8 cellular contexts compared by ENCODE assay signal in genomic region chr2:10434885-10435419, GRCh38. TPM values are rescaled to one million over a fixed set of nuclear protein-coding genes. Genes with fewer than 3 reads are reported as not detected.
DNase-seq lines count a peak whose midpoint lies in the region; ATAC-seq and TF ChIP-seq lines count a peak whose summit lies in the region.

No MANE protein-coding gene starts in this region.

- H3K9me2 ChIP-seq in OCI-LY1 (ENCODE audit: low read depth, low read length), result no peaks in the 10 kb centered on the region

- H3K4me3 Mint-ChIP-seq in natural killer cell treated with Interleukin-12 subunit alpha and Interleukin-12 subunit beta and Interleukin-15 and Interleukin-18, amount 100 ng/mL, for 72 hours, result no peak overlapping the region

- no peak overlapping the region for H3K9ac ChIP-seq in BLaER1
- no peak overlapping the region for H3K9ac ChIP-seq in OCI-LY1 (ENCODE audit: low read length)

- no peaks in the 10 kb centered on the region for H3K36me3 Mint-ChIP-seq in natural killer cell treated with Interleukin-12 subunit alpha and Interleukin-12 subunit beta and Interleukin-15 and Interleukin-18, amount 100 ng/mL, for 72 hours

- peaks cover 22% of the 10 kb centered on the region for H3K4me1 ChIP-seq in BLaER1
- peaks cover 13% of the 10 kb centered on the region for H3K4me1 ChIP-seq in OCI-LY1 (ENCODE audit: insufficient read depth, low read length, severe bottlenecking)

- TF ChIP-seq CTCF in OCI-LY1 (IDR thresholded peaks at IDR 0.05; ENCODE audit: low read length), result peak; percentile 94
- TF ChIP-seq CTCF in epithelial cell of proximal tubule (conservative IDR thresholded peaks at IDR 0.05; ENCODE audit: low read depth, low read length), result peak; percentile 95

- no peaks in the 10 kb centered on the region for H3K79me2 ChIP-seq in OCI-LY1 (ENCODE audit: insufficient read depth, low read length)

- peaks cover 9 to 11% of the 10 kb centered on the region in 2 donors for H3K27me3 Mint-ChIP-seq in natural killer cell treated with Interleukin-12 subunit alpha and Interleukin-12 subunit beta and Interleukin-15 and Interleukin-18, amount 100 ng/mL, for 72 hours

- peaks cover 6 to 10% of the 10 kb centered on the region in 2 donors for H3K4me1 Mint-ChIP-seq in natural killer cell treated with Interleukin-12 subunit alpha and Interleukin-12 subunit beta and Interleukin-15 and Interleukin-18, amount 100 ng/mL, for 72 hours (ENCODE audit: low read depth in 2 of 2)

- H4K20me1 ChIP-seq in BLaER1 (peaks cover 26% of the 10 kb centered on the region), OCI-LY1 (ENCODE audit: insufficient read depth, low read length) (no peaks in the 10 kb centered on the region)

- peaks cover 16% of the 10 kb centered on the region; the same call in 1 of the 2 replicates for H3F3A ChIP-seq in OCI-LY1 (ENCODE audit: insufficient read depth, low read length)

- H3K27me3 ChIP-seq in BLaER1, result peaks cover 35% of the 10 kb centered on the region
- H3K27me3 ChIP-seq in OCI-LY1 (ENCODE audit: insufficient read depth, low read length), result no peaks in the 10 kb centered on the region

- H3K36me3 ChIP-seq in BLaER1, result peaks cover 19% of the 10 kb centered on the region
- peaks cover 19% of the 10 kb centered on the region for H3K36me3 ChIP-seq in OCI-LY1 (ENCODE audit: insufficient read depth, low read length)

- H3K27ac ChIP-seq in BLaER1 (no peak overlapping the region), OCI-LY1 (ENCODE audit: low read depth, low read length, poor library complexity, severe bottlenecking) (no peak overlapping the region)

- no peaks in the 10 kb centered on the region for H3K9me3 Mint-ChIP-seq in natural killer cell treated with Interleukin-12 subunit alpha and Interleukin-12 subunit beta and Interleukin-15 and Interleukin-18, amount 100 ng/mL, for 72 hours

- H3K4me3 ChIP-seq in BLaER1 (no peak overlapping the region), OCI-LY1 (ENCODE audit: low read depth, low read length, poor library complexity, severe bottlenecking) (no peak overlapping the region), epithelial cell of proximal tubule (ENCODE audit: low read depth, low read length) (no peak overlapping the region)

- H2AFZ ChIP-seq in OCI-LY1 (ENCODE audit: low read length), result no peak overlapping the region

- H3K9me3 ChIP-seq in BLaER1 (no peaks in the 10 kb centered on the region), OCI-LY1 (ENCODE audit: low read length) (no peaks in the 10 kb centered on the region)

- H3K27ac Mint-ChIP-seq in natural killer cell treated with Interleukin-12 subunit alpha and Interleukin-12 subunit beta and Interleukin-15 and Interleukin-18, amount 100 ng/mL, for 72 hours, result no peak overlapping the region

- DNase-seq in HT-29 (ENCODE audit: low spot score) (peak; percentile 92), epithelial cell of proximal tubule (ENCODE audit: low read depth) (no peak)
- DNase-seq in activated CD8-positive, alpha-beta memory T cell treated with anti-CD3 and anti-CD28 coated beads, Interleukin-2, amount 50 U/mL, for 4 hours, result peak; percentile 70
- peak; percentile 86 for DNase-seq in natural killer cell treated with Interleukin-12 subunit alpha and Interleukin-12 subunit beta and Interleukin-15 and Interleukin-18, amount 100 ng/mL, for 72 hours (ENCODE audit: low spot score)
- peak; percentile 83 for DNase-seq in stimulated activated naive CD8-positive, alpha-beta T cell treated with anti-CD3 and anti-CD28 coated beads, Interleukin-15, Interleukin-2, amounts not matched to agents 100 U/mL and 50 U/mL, for 24 hours

- peak; percentile 49 for ATAC-seq in GM19324 (IDR thresholded peaks at IDR 0.05; ENCODE audit: low FRiP score, unreplicated experiment)
- ATAC-seq in natural killer cell treated with Interleukin-12 subunit alpha and Interleukin-12 subunit beta and Interleukin-15 and Interleukin-18, amount 100 ng/mL, for 72 hours, result peak; percentile 81 to 82
- ATAC-seq in stimulated activated naive CD8-positive, alpha-beta T cell treated with anti-CD3 and anti-CD28 coated beads, Interleukin-15, Interleukin-2, amounts not matched to agents 100 U/mL and 50 U/mL, for 24 hours, result peak; percentile 69

- H3K4me2 ChIP-seq in BLaER1 (peak overlapping the region; percentile 50), OCI-LY1 (ENCODE audit: low read length) (no peak overlapping the region)

RNA-seq across cellular contexts. Expression of gene ODC1, which starts 13.2 kb away (rescaled TPM):
- 323 and 427 TPM in 2 replicates for total RNA-seq in HT-29 (2014; rRNA removed; shearing (Covaris generic))
- 134 and 354 TPM in 2 replicates for total RNA-seq in epithelial cell of proximal tubule
- total RNA-seq in natural killer cell treated with Interleukin-12 subunit alpha and Interleukin-12 subunit beta and Interleukin-15 and Interleukin-18, amount 100 ng/mL, for 72 hours, result 100 to 1,000 TPM in 1 of 2 donors, 10 to 100 TPM in 1; 91.5 to 206 TPM
